Comparison of ENCODE assay signal across 22 cellular contexts in the genomic region with DNA sequence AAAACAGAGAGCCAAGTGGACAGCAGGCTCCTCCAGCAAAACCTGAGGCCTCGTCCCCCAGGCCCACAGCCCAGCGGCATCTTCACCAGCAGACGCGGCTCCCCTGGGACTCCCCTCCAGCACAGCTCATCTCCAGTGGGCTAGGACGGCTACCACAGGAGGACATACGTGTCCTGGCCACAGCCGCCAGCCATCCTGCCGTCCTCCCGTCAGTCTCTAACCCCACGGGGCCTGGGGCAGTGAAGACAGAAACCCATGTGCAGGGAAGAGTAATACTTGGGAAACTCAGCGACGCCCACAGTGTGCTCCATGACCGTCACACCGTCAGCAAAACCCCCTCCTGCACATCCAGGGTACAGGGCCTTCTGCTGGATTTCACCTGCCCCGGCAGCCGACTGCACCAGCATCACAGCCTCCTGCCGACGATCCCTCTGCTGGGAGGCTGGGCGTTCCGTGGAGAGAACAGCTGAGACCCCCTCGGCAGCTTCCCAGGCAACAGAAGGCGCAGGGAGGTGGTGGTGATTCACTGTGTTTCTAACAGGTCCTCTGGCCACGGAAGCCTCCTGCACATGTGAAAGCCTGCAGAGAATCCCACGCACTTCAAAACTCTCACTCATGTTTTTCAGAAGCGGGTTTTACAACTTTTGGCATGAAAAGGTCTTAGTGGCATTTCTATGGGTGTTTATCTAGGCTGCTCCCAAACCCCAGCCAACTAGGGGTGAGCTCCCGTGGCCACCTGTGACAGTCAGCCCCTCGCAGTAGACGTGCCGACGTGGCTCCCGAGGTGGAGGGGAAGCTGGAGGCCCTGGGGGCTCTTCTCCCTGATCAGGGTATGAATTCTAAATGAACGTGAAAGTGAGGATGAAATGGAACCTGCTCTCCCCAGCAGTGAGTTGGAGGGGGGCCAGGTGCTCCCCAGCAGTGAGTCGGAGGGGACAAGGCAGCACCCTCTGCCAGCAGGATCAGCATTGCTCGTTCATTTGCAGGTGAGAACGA.
"Had no signal": no experiment of that assay in that cellular context is flagged by ENCODE, and none has a peak within 500 bp of the region (broad histone marks: within the 10 kb centered on the region; RNA-seq: fewer than 3 reads in every experiment).

No MANE protein-coding gene starts in this region.

- H3K9me3 ChIP-seq: mucosa of descending colon, prostate gland, right atrium auricular region, suprapubic skin, uterus had no signal

- H3K27ac ChIP-seq: brain microvascular endothelial cell, prostate gland, right atrium auricular region, suprapubic skin, tibial nerve, uterus had no signal

- H3K4me1 ChIP-seq: prostate gland, right atrium auricular region, suprapubic skin, uterus had no signal

- H3K27me3 Mint-ChIP-seq: activated CD4-positive, alpha-beta memory T cell treated with anti-CD3 and anti-CD28 coated beads, Interleukin-2, amount 10 ng/mL, durations not matched to agents 7 days and 5 days; activated CD8-positive, alpha-beta memory T cell treated with anti-CD3 and anti-CD28 coated beads, Interleukin-2, amount 10 ng/mL, durations not matched to agents 7 days and 5 days had no signal

- H3K4me3 Mint-ChIP-seq: activated CD4-positive, alpha-beta memory T cell treated with anti-CD3 and anti-CD28 coated beads, Interleukin-2, amount 10 ng/mL, durations not matched to agents 7 days and 5 days; activated CD8-positive, alpha-beta memory T cell treated with anti-CD3 and anti-CD28 coated beads, Interleukin-2, amount 10 ng/mL, durations not matched to agents 7 days and 5 days; nephron progenitor cell; stimulated activated effector memory CD8-positive, alpha-beta T cell treated with anti-CD3 and anti-CD28 coated beads, Interleukin-12 subunit alpha, Interleukin-12 subunit beta, amount 100 ng/mL, for 72 hours; stimulated activated naive CD8-positive, alpha-beta T cell treated with anti-CD3 and anti-CD28 coated beads, Interleukin-15, amount 100 ng/mL, for 72 hours had no signal

- H3K36me3 ChIP-seq: brain microvascular endothelial cell, prostate gland, right atrium auricular region, suprapubic skin, tibial nerve, uterus had no signal

- H3K4me1 Mint-ChIP-seq: activated CD4-positive, alpha-beta memory T cell treated with anti-CD3 and anti-CD28 coated beads, Interleukin-2, amount 10 ng/mL, durations not matched to agents 7 days and 5 days; activated CD8-positive, alpha-beta memory T cell treated with anti-CD3 and anti-CD28 coated beads, Interleukin-2, amount 10 ng/mL, durations not matched to agents 7 days and 5 days; nephron progenitor cell; stimulated activated effector memory CD8-positive, alpha-beta T cell treated with anti-CD3 and anti-CD28 coated beads, Interleukin-12 subunit alpha, Interleukin-12 subunit beta, amount 100 ng/mL, for 72 hours; stimulated activated naive CD8-positive, alpha-beta T cell treated with anti-CD3 and anti-CD28 coated beads, Interleukin-15, amount 100 ng/mL, for 72 hours had no signal

- DNase-seq: activated CD4-positive, alpha-beta memory T cell treated with anti-CD3 and anti-CD28 coated beads, Interleukin-2, amount 10 ng/mL, durations not matched to agents 7 days and 5 days; activated CD4-positive, alpha-beta T cell treated with anti-CD3 and anti-CD28 coated beads for 48 hours; activated CD8-positive, alpha-beta memory T cell treated with anti-CD3 and anti-CD28 coated beads, Interleukin-2, amount 10 ng/mL, durations not matched to agents 7 days and 5 days; activated gamma-delta T cell treated with Interleukin-2 at 50 U/mL for 16 hours; activated T-cell treated with anti-CD3 and anti-CD28 coated beads for 4 hours; brain microvascular endothelial cell; dermis blood vessel endothelial cell; effector CD8-positive, alpha-beta T cell; foreskin melanocyte; hippocampal formation; mesenchymal stem cell; mucosa of descending colon; nephron progenitor cell; stimulated activated CD4-positive, alpha-beta T cell treated with anti-CD3 and anti-CD28 coated beads, Interleukin-1b, Interleukin-23, amount 100 ng/mL, for 48 hours; stimulated activated naive CD8-positive, alpha-beta T cell treated with anti-CD3 and anti-CD28 coated beads, Interleukin-15, amount 100 ng/mL, for 72 hours; uterus had no signal

- H3K27me3 ChIP-seq: brain microvascular endothelial cell, right atrium auricular region, tibial nerve, uterus had no signal

- H3K36me3 Mint-ChIP-seq: activated naive CD4-positive, alpha-beta T cell treated with anti-CD3 and anti-CD28 coated beads, Interleukin-2, amount 50 U/mL, for 72 hours had no signal

- H3K4me3 ChIP-seq: mucosa of descending colon, prostate gland, right atrium auricular region, suprapubic skin, tibial nerve, uterus had no signal

- ATAC-seq: activated CD8-positive, alpha-beta memory T cell treated with anti-CD3 and anti-CD28 coated beads, Interleukin-2, amount 10 ng/mL, durations not matched to agents 7 days and 5 days; activated naive CD4-positive, alpha-beta T cell treated with anti-CD3 and anti-CD28 coated beads, Interleukin-2, amount 50 U/mL, for 72 hours; mucosa of descending colon; stimulated activated effector memory CD8-positive, alpha-beta T cell treated with anti-CD3 and anti-CD28 coated beads, Interleukin-12 subunit alpha, Interleukin-12 subunit beta, amount 100 ng/mL, for 72 hours; stimulated activated naive CD8-positive, alpha-beta T cell treated with anti-CD3 and anti-CD28 coated beads, Interleukin-15, amount 100 ng/mL, for 72 hours had no signal
